ENCODE assay signal across 27 cellular contexts in the genomic region with DNA sequence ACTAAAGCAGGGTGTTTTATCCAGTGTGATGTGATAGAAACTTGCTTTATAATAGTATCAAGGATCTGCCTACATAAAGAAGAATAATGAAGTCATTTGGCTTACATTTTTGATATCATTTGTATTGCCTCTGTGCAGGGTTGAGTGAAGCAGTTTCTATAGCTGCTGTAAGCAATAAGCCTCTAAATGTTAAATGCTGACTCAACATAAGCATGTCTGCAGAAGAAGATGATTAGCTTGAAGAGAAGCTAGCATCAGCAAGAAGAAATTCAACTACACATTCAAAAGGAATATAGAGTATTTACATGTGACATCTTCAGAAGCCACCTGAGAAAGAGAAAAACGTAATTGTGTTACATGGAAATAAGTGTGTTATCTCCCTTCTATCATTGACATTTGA. TPM values are rescaled to one million over a fixed set of nuclear protein-coding genes. Genes with fewer than 3 reads are reported as not detected.
DNase-seq lines count a peak whose midpoint lies in the region; ATAC-seq, FAIRE-seq and TF ChIP-seq lines count a peak whose summit lies in the region.
"Had no signal": no experiment of that assay in that cellular context is flagged by ENCODE, and none has a peak within 500 bp of the region (broad histone marks: within the 10 kb centered on the region; RNA-seq: fewer than 3 reads in every experiment).

No MANE protein-coding gene starts in this region.

- no peak for TF ChIP-seq RAD21 in HepG2 (CRISPR knock-in tag; IDR thresholded peaks at IDR 0.05)
- TF ChIP-seq RAD21 in K562 (CRISPR knock-in tag; conservative IDR thresholded peaks at IDR 0.05 in 1 of 2, IDR thresholded peaks at IDR 0.05 in 1 of 2), result no peak

- no peak overlapping the region for H3K9ac ChIP-seq in HepG2 (ENCODE audit: insufficient read depth, low read depth, low read length)
- H3K9ac ChIP-seq in K562 (ENCODE audit: insufficient read depth in 1 of 2, low read depth in 2 of 2, low read length in 2 of 2), result no peak overlapping the region
- H3K9ac ChIP-seq: BLaER1 had no signal

- no peak for ATAC-seq in HepG2
- no peak for ATAC-seq in right lobe of liver
- ATAC-seq in K562, result no peak
- ATAC-seq in Right ventricle myocardium superior (ENCODE audit: poor library complexity), result no peak
- ATAC-seq: GM12878 had no signal

- DNase-seq in HepG2 (ENCODE audit: low spot score) (no peak), right lobe of liver (no peak), K562 (ENCODE audit: extremely low read depth in 1 of 4, low spot score in 3 of 4) (no peak), NK-92 (lab: John Stamatoyannopoulos, UW; ENCODE audit: unreplicated experiment) (no peak), Right ventricle myocardium superior (no peak)
- DNase-seq: ACHN; BE2C; C1 segment of cervical spinal cord; CD4-positive, alpha-beta memory T cell; CD4-positive, CD25-positive, alpha-beta regulatory T cell; CD8-positive, alpha-beta memory T cell; COR-L47; DMS 273 treated with DMSO at 0.1 percent for 48 hours; DMS153; DMS53; DMS79; DND-41; EL; GDM1 had no signal

- 2% methylated on average over 1 of the region's 1 CpG for WGBS in HepG2 (ENCODE audit: low lambda C conversion rate)
- WGBS in right lobe of liver (ENCODE audit: insufficient coverage, low coverage, low lambda C conversion rate, missing lambda C conversion rate), result 50% methylated on average over 1 of the region's 1 CpG
- WGBS in K562 (ENCODE audit: insufficient coverage, low coverage, missing lambda C conversion rate), result 0% methylated on average over 1 of the region's 1 CpG

- H3K4me3 ChIP-seq in HepG2 (replicated peaks in 1 of 3; ENCODE audit: insufficient read depth in 1 of 3, low read depth in 2 of 3, low read length in 3 of 3) (no peak overlapping the region), right lobe of liver (no peak overlapping the region), K562 (no peak overlapping the region)
- H3K4me3 ChIP-seq: BLaER1, GM12878 had no signal

- H3K4me1 ChIP-seq in HepG2 (ENCODE audit: insufficient read depth, low read length) (peaks cover 10% of the 10 kb centered on the region), right lobe of liver (peaks cover 0 to 9% (median 1%) of the 10 kb centered on the region in 4 donors), K562 (replicated peaks in 1 of 2; ENCODE audit: control insufficient read depth in 2 of 2, insufficient read depth in 2 of 2, low read length in 2 of 2) (no peaks in the 10 kb centered on the region)
- H3K4me1 ChIP-seq: BE2C, BLaER1 had no signal

- H3K27me3 ChIP-seq in HepG2 (ENCODE audit: control insufficient read depth in 1 of 2, insufficient read depth in 2 of 2, low read length in 2 of 2) (no peaks in the 10 kb centered on the region; a peak in 1 of 5 replicates), right lobe of liver (no peaks in the 10 kb centered on the region), K562 (ENCODE audit: control insufficient read depth in 2 of 2, insufficient read depth in 2 of 2, low read length in 2 of 2) (peaks cover 0 to 6% of the 10 kb centered on the region in 2 experiments; a peak in 1 of 5 replicates)
- H3K27me3 ChIP-seq: BE2C, BLaER1 had no signal

- H3K4me2 ChIP-seq in HepG2 (ENCODE audit: low read depth, low read length), result no peak overlapping the region
- no peak overlapping the region for H3K4me2 ChIP-seq in K562 (ENCODE audit: insufficient read depth, low read length)
- H3K4me2 ChIP-seq: BLaER1 had no signal

- POLR2A ChIA-PET in HepG2 (lab: Yijun Ruan, JAX) (no interaction called here), K562 (lab: Yijun Ruan, JAX) (no interaction called here)

- intact Hi-C loops in HepG2 (cut with micrococcal nuclease; ENCODE audit: unreplicated experiment), result no loop called here
- intact Hi-C loops in right lobe of liver (cut with DNase I), result no loop called here
- intact Hi-C loops in K562 (cut with micrococcal nuclease), result no loop called here
- intact Hi-C loops in Right ventricle myocardium superior (cut with DNase I), result no loop called here

- no peaks in the 10 kb centered on the region for H3K36me3 ChIP-seq in HepG2 (replicated peaks in 1 of 2; ENCODE audit: control insufficient read depth in 1 of 2, insufficient read depth in 2 of 2, low read length in 2 of 2)
- no peaks in the 10 kb centered on the region for H3K36me3 ChIP-seq in right lobe of liver
- H3K36me3 ChIP-seq in K562 (ENCODE audit: control insufficient read depth, insufficient read depth, low read length), result no peaks in the 10 kb centered on the region
- H3K36me3 ChIP-seq: BE2C, BLaER1 had no signal

- H3K27ac ChIP-seq in HepG2 (ENCODE audit: extremely low read length, insufficient read depth, low read length) (no peak overlapping the region), right lobe of liver (no peak overlapping the region), K562 (ENCODE audit: extremely low read depth, low read depth, low read length) (no peak overlapping the region)
- H3K27ac ChIP-seq: 22Rv1, BLaER1 had no signal

- H2AFZ ChIP-seq in HepG2 (ENCODE audit: low read length) (no peak overlapping the region), K562 (ENCODE audit: low read depth, low read length) (no peak overlapping the region)

- H4K20me1 ChIP-seq in HepG2 (ENCODE audit: insufficient read depth, low read length) (no peaks in the 10 kb centered on the region), K562 (replicated peaks; ENCODE audit: control insufficient read depth, insufficient read depth, low read length) (no peaks in the 10 kb centered on the region)
- H4K20me1 ChIP-seq: BLaER1 had no signal

- no peak for TF ChIP-seq POLR2A in HepG2 (IDR thresholded peaks at IDR 0.05; ENCODE audit: insufficient read depth in 1 of 2, low read depth in 2 of 2, low read length in 2 of 2)
- TF ChIP-seq POLR2A in right lobe of liver (IDR thresholded peaks at IDR 0.05), result no peak
- no peak for TF ChIP-seq POLR2A in K562 (conservative IDR thresholded peaks at IDR 0.05)

- TF ChIP-seq EP300 in HepG2 (IDR thresholded peaks at IDR 0.05; ENCODE audit: low read depth in 2 of 2, low read length in 2 of 2), result no peak
- no peak for TF ChIP-seq EP300 in HepG2 (CRISPR knock-in tag; IDR thresholded peaks at IDR 0.05; ENCODE audit: borderline replicate concordance)
- no peak for TF ChIP-seq EP300 in K562 (IDR thresholded peaks at IDR 0.05; ENCODE audit: low read length)

- in situ Hi-C loops in HepG2 (cut with HindIII; ENCODE audit: extremely low pct_ligation_motif_present, low pct_unique_long_range_greater_than_20kb), result no loop called here
- in situ Hi-C loops in K562 (cut with MboI), result no loop called here

- H3K79me2 ChIP-seq in HepG2 (ENCODE audit: insufficient read depth, low read length), result no peaks in the 10 kb centered on the region
- no peaks in the 10 kb centered on the region for H3K79me2 ChIP-seq in K562 (ENCODE audit: control insufficient read depth, insufficient read depth, low read length)

- no TSS peak for BruUV-seq in HepG2 (replicated peaks; lab: Mats Ljungman, UMichigan)
- BruUV-seq in K562 (replicated peaks; lab: Mats Ljungman, UMichigan), result no TSS peak

- CTCF ChIA-PET in HepG2 (lab: Yijun Ruan, JAX; ENCODE audit: low intra/inter-chr PET ratio, low total read pairs), result no interaction called here
- CTCF ChIA-PET in K562 (lab: Yijun Ruan, JAX; ENCODE audit: low intra/inter-chr PET ratio), result no interaction called here

- TF ChIP-seq CTCF in HepG2 (CRISPR knock-in tag; IDR thresholded peaks at IDR 0.05), result no peak
- TF ChIP-seq CTCF in right lobe of liver (IDR thresholded peaks at IDR 0.05), result no peak
- no peak for TF ChIP-seq CTCF in K562 (IDR thresholded peaks at IDR 0.05 in 2 of 3, conservative IDR thresholded peaks at IDR 0.05 in 1 of 3; ENCODE audit: insufficient read depth in 2 of 3, low read depth in 1 of 3, low read length in 3 of 3)

- no peaks in the 10 kb centered on the region for H3K9me1 ChIP-seq in K562 (ENCODE audit: control insufficient read depth, insufficient read depth, low read length)

- no peak for FAIRE-seq in HepG2 (lab: Jason Lieb, UNC)
- FAIRE-seq in K562 (lab: Jason Lieb, UNC), result no peak
- FAIRE-seq: GM12878, GM12892, GM18507 had no signal

- H3K9me3 ChIP-seq in HepG2 (ENCODE audit: low read length), result peaks cover 10% of the 10 kb centered on the region; the same call in 1 of the 2 replicates
- no peaks in the 10 kb centered on the region for H3K9me3 ChIP-seq in right lobe of liver
- H3K9me3 ChIP-seq in K562 (replicated peaks; ENCODE audit: control insufficient read depth, insufficient read depth, low read depth, low read length), result no peaks in the 10 kb centered on the region
- H3K9me3 ChIP-seq: BE2C had no signal

RNA-seq across cellular contexts. Expression of a gene that starts 17.6 kb away (rescaled TPM):
- total RNA-seq in HepG2 (2016; rRNA removed; fragmentation: Illumina TruSeq; extraction: Trizol) (not detected in 2 replicates), right lobe of liver (under 1 TPM in 1 of 6 experiments, not detected in 5; 0.12 TPM), K562 (2014; rRNA removed) (not detected in 2 replicates), K562 (2014; rRNA removed; fragmentation: Illumina TruSeq; extraction: Trizol) (not detected in 2 replicates), K562 (2015; rRNA removed; fragmentation: Illumina TruSeq; extraction: Trizol) (not detected in 2 replicates), K562 (2021) (not detected in 2 replicates), Right ventricle myocardium superior (4.8 TPM)
- not detected in 2 replicates for total RNA-seq in HepG2 (2016; cell fraction: cytosol; rRNA removed; fragmentation: Illumina TruSeq; extraction: Trizol; ENCODE audit: low read depth)
- 0.03 TPM in 1 of 2 replicates, not detected in the other for total RNA-seq in HepG2 (2016; cell fraction: insoluble cytoplasmic fraction; rRNA removed; fragmentation: Illumina TruSeq; extraction: Trizol)
- 0.03 TPM in 1 of 2 replicates, not detected in the other for total RNA-seq in HepG2 (2016; cell fraction: membrane; rRNA removed; fragmentation: Illumina TruSeq; extraction: Trizol)
- total RNA-seq in HepG2 (2016; cell fraction: nucleus; rRNA removed; fragmentation: Illumina TruSeq; extraction: Trizol), result not detected in 2 replicates
- polyA plus RNA-seq in HepG2 (2011; rRNA removed) (0.01 TPM in 1 of 2 replicates, not detected in the other), K562 (2011; rRNA removed) (not detected in 2 replicates), K562 (2014; fragmentation: Illumina TruSeq; extraction: Trizol) (not detected in 2 replicates), K562 (2014; fragmentation: Nextera tagmentation; extraction: Ambion mirVana) (under 1 TPM; 0.03 to 0.06 TPM), K562 (2014; rRNA removed) (not detected in 2 replicates)
- polyA plus RNA-seq in HepG2 (2011; cell fraction: cytosol; rRNA removed), result 0.01 TPM in 1 of 2 replicates, not detected in the other
- not detected in 2 replicates for polyA plus RNA-seq in HepG2 (2011; cell fraction: nucleus; rRNA removed)
- not detected in 2 replicates for polyA plus RNA-seq in HepG2 (2012)
- not detected in 2 replicates for polyA plus RNA-seq in HepG2 (2016; cell fraction: cytosol; fragmentation: Illumina TruSeq; extraction: Trizol; ENCODE audit: low read depth)
- polyA plus RNA-seq in HepG2 (2016; cell fraction: insoluble cytoplasmic fraction; fragmentation: Illumina TruSeq; extraction: Trizol; ENCODE audit: low read depth), result not detected in 2 replicates
- polyA plus RNA-seq in HepG2 (2016; cell fraction: membrane; fragmentation: Illumina TruSeq; extraction: Trizol; ENCODE audit: low read depth), result not detected in 2 replicates
- not detected in 2 replicates for polyA plus RNA-seq in HepG2 (2016; cell fraction: nucleus; fragmentation: Illumina TruSeq; extraction: Trizol; ENCODE audit: insufficient read depth, low read depth)
- not detected in 2 replicates for polyA minus RNA-seq in HepG2 (2011; rRNA and poly(A)+ RNA removed; ENCODE audit: low replicate concordance)
- not detected in 2 replicates for polyA minus RNA-seq in HepG2 (2011; cell fraction: cytosol; rRNA and poly(A)+ RNA removed)
- not detected in 2 replicates for polyA minus RNA-seq in HepG2 (2011; cell fraction: nucleus; rRNA and poly(A)+ RNA removed)
- not detected in 2 replicates for total RNA-seq in K562 (2011; cell fraction: chromatin; rRNA removed; ENCODE audit: low replicate concordance)
- total RNA-seq in K562 (2011; cell fraction: nucleolus; rRNA removed), result not detected in 2 replicates
- not detected in 2 replicates for total RNA-seq in K562 (2011; cell fraction: nucleoplasm; rRNA removed)
- not detected in 2 replicates for polyA plus RNA-seq in K562 (2011; cell fraction: cytosol; rRNA removed)
- polyA plus RNA-seq in K562 (2011; cell fraction: nucleus; rRNA removed), result not detected in 2 replicates
- polyA plus RNA-seq in K562 (2012), result 0.03 and 0.06 TPM in 2 replicates
- not detected in 2 replicates for polyA minus RNA-seq in K562 (2011; rRNA and poly(A)+ RNA removed)
- not detected in 2 replicates for polyA minus RNA-seq in K562 (2011; cell fraction: cytosol; rRNA and poly(A)+ RNA removed)
- polyA minus RNA-seq in K562 (2011; cell fraction: nucleus; rRNA and poly(A)+ RNA removed), result not detected in 2 replicates
- total RNA-seq: A172; CD4-positive, alpha-beta memory T cell; CD4-positive, CD25-positive, alpha-beta regulatory T cell; CD8-positive, alpha-beta memory T cell; G401; GM12878 had no signal
- polyA plus RNA-seq: CD14-positive monocyte; CD4-positive, alpha-beta memory T cell; CD4-positive, CD25-positive, alpha-beta regulatory T cell; CD8-positive, alpha-beta memory T cell had no signal
